18 cellular contexts compared by ENCODE assay signal in the genomic region with DNA sequence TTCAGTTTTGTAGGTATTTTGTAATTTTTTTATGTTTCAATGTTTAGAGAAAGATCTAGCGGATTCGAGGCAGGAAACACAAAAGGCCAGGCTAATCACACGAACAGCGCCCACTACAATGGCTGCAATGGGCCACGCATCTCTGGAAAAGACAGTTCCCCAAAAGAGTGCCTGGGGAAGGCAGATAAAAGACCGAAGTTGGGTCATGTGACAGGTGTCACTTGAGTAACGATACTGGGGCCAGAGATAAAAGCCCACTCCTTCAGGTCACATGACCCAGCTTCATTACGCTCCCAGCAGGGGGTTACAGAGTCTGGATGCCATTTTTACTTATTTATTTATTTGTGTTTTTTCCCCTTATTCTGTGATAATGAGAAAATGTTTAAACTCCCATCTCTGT.
DNase-seq lines count a peak whose midpoint lies in the region; ATAC-seq, FAIRE-seq and TF ChIP-seq lines count a peak whose summit lies in the region.
"Had no signal": no experiment of that assay in that cellular context is flagged by ENCODE, and none has a peak within 500 bp of the region (broad histone marks: within the 10 kb centered on the region; RNA-seq: fewer than 3 reads in every experiment).

No MANE protein-coding gene starts in this region.

- TF ChIP-seq RAD21 in H1 (IDR thresholded peaks at IDR 0.05 in 1 of 2, conservative IDR thresholded peaks at IDR 0.05 in 1 of 2; ENCODE audit: low read depth in 2 of 2, low read length in 2 of 2), result no peak

- no peak overlapping the region for H3K4ac ChIP-seq in H1 (replicated peaks; ENCODE audit: insufficient read length, low read depth, low read length)

- no peak overlapping the region for H2AK5ac ChIP-seq in H1 (ENCODE audit: low read depth, low read length)

- 84% methylated on average over 8 of the region's 8 CpGs; no CpG with 5 or more reads in 1 of the 2 experiments for WGBS in H1 (ENCODE audit: extremely low coverage in 1 of 2, insufficient coverage in 1 of 2, insufficient read length in 1 of 2, insufficient replicate concordance in 2 of 2, low coverage in 1 of 2, low lambda C conversion rate in 2 of 2, missing lambda C conversion rate in 1 of 2), 2 experiments
- WGBS in thymus, result 8% methylated on average over 8 of the region's 8 CpGs

- TF ChIP-seq EP300 in H1 (IDR thresholded peaks at IDR 0.05; ENCODE audit: borderline replicate concordance in 1 of 2, low read depth in 2 of 2, low read length in 2 of 2), result no peak

- 0 out of 2 replicates have a peak overlapping the region, but pooled peaks have one; percentile 26 for H2BK20ac ChIP-seq in H1 (ENCODE audit: low read length)

- CTCF ChIA-PET in H1 (lab: Charles Lee; ENCODE audit: partially characterized antibody), result interaction anchor here (0.8 to 2.1 kb wide), 2 partner anchors 12 to 47 kb away, joined by 3 to 4 read pairs; no protein-coding TSS in a partner anchor

- no peak for DNase-seq in activated naive CD8-positive, alpha-beta T cell treated with anti-CD3 and anti-CD28 coated beads for 36 hours
- DNase-seq in activated naive CD8-positive, alpha-beta T cell treated with anti-CD3 and anti-CD28 coated beads, Interleukin-2, amount 50 U/mL, for 24 hours, result no peak
- DNase-seq in NCI-H2227 (lab: John Stamatoyannopoulos, UW; ENCODE audit: unreplicated experiment) (peak; percentile 93), H1 (ENCODE audit: low read depth in 1 of 2, low spot score in 2 of 2) (no peak), substantia nigra (lab: John Stamatoyannopoulos, UW) (no peak)
- no peak for DNase-seq in activated CD4-positive, CD25-positive, alpha-beta regulatory T cell (lab: John Stamatoyannopoulos, UW)
- DNase-seq: activated CD4-positive, alpha-beta T cell treated with anti-CD3 and anti-CD28 coated beads for 4 hours; DMS79 treated with DMSO at 0.1 percent for 48 hours; HFFc6; NCI-H1092; PC-3; stimulated activated CD4-positive, alpha-beta T cell treated with anti-CD3 and anti-CD28 coated beads, Interleukin-4, amount 100 ng/mL, for 24 hours had no signal

- no peak overlapping the region for H3K23ac ChIP-seq in H1 (ENCODE audit: insufficient read length)

- H4K8ac ChIP-seq in H1 (ENCODE audit: extremely low read depth, insufficient read depth, low read length), result no peak overlapping the region

- peak overlapping the region; percentile 52 for H3K4me3 Mint-ChIP-seq in activated naive CD8-positive, alpha-beta T cell treated with anti-CD3 and anti-CD28 coated beads for 36 hours
- H3K4me3 Mint-ChIP-seq in activated naive CD8-positive, alpha-beta T cell treated with anti-CD3 and anti-CD28 coated beads, Interleukin-2, amount 50 U/mL, for 24 hours, result no peak overlapping the region
- H3K4me3 Mint-ChIP-seq: HFFc6, type B pancreatic cell had no signal

- no peak overlapping the region for H3K18ac ChIP-seq in H1 (ENCODE audit: extremely low read depth, low read length)

- H3K4me1 ChIP-seq in H1 (replicated peaks in 1 of 4; ENCODE audit: control insufficient read depth in 3 of 4, insufficient read depth in 4 of 4, low read length in 3 of 4), result peaks cover 5 to 17% (median 9%) of the 10 kb centered on the region in 4 experiments; a peak in 4 of 7 replicates
- peaks cover 19% of the 10 kb centered on the region for H3K4me1 ChIP-seq in thymus (ENCODE audit: control insufficient read depth, insufficient read depth, low read length)
- H3K4me1 ChIP-seq: ascending aorta had no signal

- H3K4me3 ChIP-seq in H1 (ENCODE audit: extremely low read depth in 1 of 4, insufficient read depth in 2 of 4, low read depth in 3 of 4, low read length in 4 of 4) (no peak overlapping the region), thymus (ENCODE audit: low read length) (peak overlapping the region; percentile 30)
- H3K4me3 ChIP-seq: ascending aorta, coronary artery had no signal

- no peak for TF ChIP-seq POLR2A in H1 (IDR thresholded peaks at IDR 0.05; ENCODE audit: control extremely low read depth in 1 of 2, low read depth in 2 of 2, low read length in 2 of 2)

- H3K27ac Mint-ChIP-seq in activated naive CD8-positive, alpha-beta T cell treated with anti-CD3 and anti-CD28 coated beads for 36 hours, result no peak overlapping the region
- no peak overlapping the region for H3K27ac Mint-ChIP-seq in activated naive CD8-positive, alpha-beta T cell treated with anti-CD3 and anti-CD28 coated beads, Interleukin-2, amount 50 U/mL, for 24 hours
- H3K27ac Mint-ChIP-seq: type B pancreatic cell had no signal

- H3K23me2 ChIP-seq in H1 (ENCODE audit: low read depth, low read length), result no peaks in the 10 kb centered on the region; the same call in 1 of the 2 replicates

- no peak overlapping the region for H3K14ac ChIP-seq in H1 (ENCODE audit: insufficient read length)

- no peak overlapping the region for H3K56ac ChIP-seq in H1 (replicated peaks; ENCODE audit: insufficient read length, low read depth, low read length)

- H3K36me3 ChIP-seq in H1 (ENCODE audit: control insufficient read depth in 2 of 4, insufficient read depth in 4 of 4, low read length in 3 of 4) (no peaks in the 10 kb centered on the region), thymus (ENCODE audit: control insufficient read depth, insufficient read depth) (no peaks in the 10 kb centered on the region)
- H3K36me3 ChIP-seq: ascending aorta had no signal

- no peak overlapping the region for H2BK15ac ChIP-seq in H1 (ENCODE audit: low read length)

- H3K27me3 ChIP-seq in H1 (replicated peaks in 1 of 4; ENCODE audit: control insufficient read depth in 3 of 4, extremely low read depth in 1 of 4, insufficient read depth in 3 of 4, low read length in 3 of 4), result no peaks in the 10 kb centered on the region
- no peaks in the 10 kb centered on the region for H3K27me3 ChIP-seq in thymus (ENCODE audit: control insufficient read depth, insufficient read depth)
- H3K27me3 ChIP-seq: ascending aorta had no signal

- H3K4me2 ChIP-seq in H1 (ENCODE audit: insufficient read depth in 1 of 2, low read depth in 2 of 2, low read length in 2 of 2), result no peak overlapping the region

- no peaks in the 10 kb centered on the region for H3K79me1 ChIP-seq in H1 (ENCODE audit: low read depth, low read length)

- no peaks in the 10 kb centered on the region for H3K79me2 ChIP-seq in H1 (ENCODE audit: control insufficient read depth in 1 of 2, insufficient read depth in 2 of 2, low read length in 2 of 2)

- H3K27ac ChIP-seq in H1 (ENCODE audit: low read depth, low read length) (no peak overlapping the region), thymus (ENCODE audit: low read depth) (no peak overlapping the region), substantia nigra (ENCODE audit: low read depth, low read length, poor library complexity, severe bottlenecking) (no peak overlapping the region)
- H3K27ac ChIP-seq: ascending aorta, coronary artery had no signal

- peaks cover 4% of the 10 kb centered on the region for H3K4me1 Mint-ChIP-seq in activated naive CD8-positive, alpha-beta T cell treated with anti-CD3 and anti-CD28 coated beads for 36 hours
- H3K4me1 Mint-ChIP-seq in activated naive CD8-positive, alpha-beta T cell treated with anti-CD3 and anti-CD28 coated beads, Interleukin-2, amount 50 U/mL, for 24 hours, result no peaks in the 10 kb centered on the region

- no peak overlapping the region for H2BK5ac ChIP-seq in H1 (ENCODE audit: low read depth, low read length)

- no peak overlapping the region for H2BK12ac ChIP-seq in H1 (ENCODE audit: low read depth, low read length)

- no peak overlapping the region for H4K5ac ChIP-seq in H1 (ENCODE audit: insufficient read length, low read depth, low read length)

- POLR2A ChIA-PET in H1 (lab: Charles Lee; ENCODE audit: partially characterized antibody), result interaction anchor here (1.4 to 2.1 kb wide), 4 partner anchors 9 to 50 kb away, joined by 3 to 8 read pairs (median 4); no protein-coding TSS in a partner anchor

- H3K36me3 Mint-ChIP-seq in activated naive CD8-positive, alpha-beta T cell treated with anti-CD3 and anti-CD28 coated beads for 36 hours, result no peaks in the 10 kb centered on the region
- no peaks in the 10 kb centered on the region for H3K36me3 Mint-ChIP-seq in activated naive CD8-positive, alpha-beta T cell treated with anti-CD3 and anti-CD28 coated beads, Interleukin-2, amount 50 U/mL, for 24 hours (ENCODE audit: low read depth)
- H3K36me3 Mint-ChIP-seq: type B pancreatic cell had no signal

- no peaks in the 10 kb centered on the region for H3K9me3 ChIP-seq in H1 (ENCODE audit: insufficient read depth in 2 of 2, low read depth in 1 of 2, low read length in 1 of 2)
- H3K9me3 ChIP-seq in thymus (ENCODE audit: control insufficient read depth), result no peaks in the 10 kb centered on the region
- H3K9me3 ChIP-seq: ascending aorta had no signal

- TF ChIP-seq CTCF in H1 (IDR thresholded peaks at IDR 0.05; ENCODE audit: control extremely low read depth in 1 of 3, insufficient read depth in 1 of 3, low read depth in 1 of 3, low read length in 3 of 3), result no peak

- H2AFZ ChIP-seq in H1 (ENCODE audit: low read length), result no peak overlapping the region

- no peak for ATAC-seq in activated naive CD8-positive, alpha-beta T cell treated with anti-CD3 and anti-CD28 coated beads, Interleukin-2, amount 50 U/mL, for 24 hours
- no peak for ATAC-seq in HG03571 (IDR thresholded peaks at IDR 0.05; ENCODE audit: unreplicated experiment)
- ATAC-seq: PC-3 had no signal

- no peak overlapping the region for H4K91ac ChIP-seq in H1 (replicated peaks; ENCODE audit: insufficient read length, low read length)

- H3K9ac ChIP-seq in H1 (replicated peaks in 1 of 4; ENCODE audit: extremely low read depth in 1 of 4, low read depth in 3 of 4, low read length in 3 of 4), result no peak overlapping the region

- peak; percentile 65 for FAIRE-seq in H1 (lab: Jason Lieb, UNC)
- FAIRE-seq: islet of Langerhans had no signal

- no peaks in the 10 kb centered on the region for H3K9me3 Mint-ChIP-seq in activated naive CD8-positive, alpha-beta T cell treated with anti-CD3 and anti-CD28 coated beads for 36 hours
- H3K9me3 Mint-ChIP-seq in activated naive CD8-positive, alpha-beta T cell treated with anti-CD3 and anti-CD28 coated beads, Interleukin-2, amount 50 U/mL, for 24 hours, result no peaks in the 10 kb centered on the region
- H3K9me3 Mint-ChIP-seq: HFFc6, type B pancreatic cell had no signal

- no peaks in the 10 kb centered on the region for H4K20me1 ChIP-seq in H1 (replicated peaks in 1 of 2; ENCODE audit: control insufficient read depth in 1 of 2, insufficient read depth in 2 of 2, low read length in 2 of 2)

- H2BK120ac ChIP-seq in H1 (replicated peaks; ENCODE audit: low read depth, low read length), result no peak overlapping the region

- H3K27me3 Mint-ChIP-seq in activated naive CD8-positive, alpha-beta T cell treated with anti-CD3 and anti-CD28 coated beads for 36 hours, result peaks cover 13% of the 10 kb centered on the region
- peaks cover 15% of the 10 kb centered on the region for H3K27me3 Mint-ChIP-seq in activated naive CD8-positive, alpha-beta T cell treated with anti-CD3 and anti-CD28 coated beads, Interleukin-2, amount 50 U/mL, for 24 hours

TF ChIP-seq in H1, 55 proteins besides CTCF, POLR2A, EP300 and RAD21 (continues in another document):
- TF ChIP-seq YY1 (IDR thresholded peaks at IDR 0.05; ENCODE audit: low read depth, low read length) (0 out of 2 replicates have a peak, but pooled peaks have one; percentile 28), RFX5 (IDR thresholded peaks at IDR 0.05; ENCODE audit: borderline replicate concordance, low read depth, low read length) (no peak), RXRA (IDR thresholded peaks at IDR 0.05; ENCODE audit: insufficient read depth, low read depth, low read length) (no peak), GTF2F1 (IDR thresholded peaks at IDR 0.05; ENCODE audit: borderline replicate concordance, low read depth, low read length) (no peak)
